Comparison of ENCODE assay signal across 8 cellular contexts in the genomic region with DNA sequence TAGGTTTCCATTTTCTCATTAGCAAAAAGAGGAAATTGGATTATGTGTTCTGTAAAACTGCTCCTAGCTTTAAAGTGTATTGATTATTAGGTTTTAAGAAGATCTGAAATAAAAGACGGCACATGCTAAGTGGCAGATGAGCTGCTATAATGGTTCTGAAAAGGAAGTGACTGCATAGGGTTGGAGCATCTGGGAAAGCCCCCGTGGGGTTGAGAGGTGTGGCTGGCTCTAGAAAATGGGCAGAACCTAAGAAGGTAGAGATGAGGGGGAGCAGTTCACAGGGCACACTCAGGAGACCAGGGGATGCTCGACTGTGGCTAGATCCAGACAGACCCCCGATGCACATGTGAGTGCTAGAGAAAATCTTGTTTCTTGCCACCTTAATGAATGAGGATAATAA. TPM values are rescaled to one million over a fixed set of nuclear protein-coding genes. Genes with fewer than 3 reads are reported as not detected.
DNase-seq lines count a peak whose midpoint lies in the region; ATAC-seq and TF ChIP-seq lines count a peak whose summit lies in the region.

No MANE protein-coding gene starts in this region.

- H3K9me2 ChIP-seq in SU-DHL-6 (replicated peaks; ENCODE audit: insufficient read depth, low read length) = no peaks in the 10 kb centered on the region

- H3K27ac ChIP-seq in SU-DHL-6 (ENCODE audit: low read depth, low read length) = peak overlapping the region; percentile 97

- ATAC-seq in GM18502 (IDR thresholded peaks at IDR 0.05; ENCODE audit: poor library complexity, unreplicated experiment) (peak; percentile 78), GM21825 (IDR thresholded peaks at IDR 0.05; ENCODE audit: unreplicated experiment) (peak; percentile 70), naive B cell (ENCODE audit: low read depth in 2 of 2) (peak; percentile 83 to 85)

- H3F3A ChIP-seq in SU-DHL-6 (ENCODE audit: insufficient read depth) = peaks cover 35% of the 10 kb centered on the region

- peaks cover 5 to 12% (median 9%) of the 10 kb centered on the region in 7 donors for H3K9me3 Mint-ChIP-seq in naive B cell

- peaks cover 16 to 20% of the 10 kb centered on the region in 2 donors for H3K36me3 Mint-ChIP-seq in naive B cell

- no peaks in the 10 kb centered on the region for H4K20me1 ChIP-seq in SU-DHL-6 (ENCODE audit: low read depth, low read length)

- H3K4me2 ChIP-seq in SU-DHL-6 (ENCODE audit: low read depth, low read length, poor library complexity, severe bottlenecking) = peak overlapping the region; percentile 90

- peak overlapping the region; percentile 73 for H3K9ac ChIP-seq in SU-DHL-6 (ENCODE audit: low read length)

- peak overlapping the region; percentile 64 for H3K4me3 ChIP-seq in SU-DHL-6 (ENCODE audit: insufficient read depth, low read length, poor library complexity, severe bottlenecking)

- H3K9me3 ChIP-seq in SU-DHL-6 (ENCODE audit: insufficient read depth, low read length) = no peaks in the 10 kb centered on the region

- H3K4me1 Mint-ChIP-seq in naive B cell = peaks cover 58 to 80% (median 62%) of the 10 kb centered on the region in 3 donors

- no peak for TF ChIP-seq CTCF in SU-DHL-6 (IDR thresholded peaks at IDR 0.05; ENCODE audit: insufficient read depth, low read length, poor library complexity, severe bottlenecking)

- H3K27me3 ChIP-seq in SU-DHL-6 (ENCODE audit: low read length) = no peaks in the 10 kb centered on the region

- H3K79me2 ChIP-seq in SU-DHL-6 (ENCODE audit: insufficient read depth, low read length) = peaks cover 65% of the 10 kb centered on the region

- no peak overlapping the region for H2AFZ ChIP-seq in SU-DHL-6 (ENCODE audit: low read depth, low read length, severe bottlenecking)

- DNase-seq in naive B cell (peak; percentile 65), NCI-H1930 (lab: John Stamatoyannopoulos, UW) (no peak), NCI-H69 (lab: John Stamatoyannopoulos, UW) (no peak), middle frontal gyrus (ENCODE audit: extremely low spot score, low spot score) (no peak), GOT3 (lab: John Stamatoyannopoulos, UW) (no peak)

- H3K27me3 Mint-ChIP-seq in naive B cell = no peaks in the 10 kb centered on the region

- H3K36me3 ChIP-seq in SU-DHL-6 (ENCODE audit: low read length) = peaks cover 18% of the 10 kb centered on the region; the same call in 1 of the 2 replicates

- peak overlapping the region; percentile 81 to 93 (median 88) for H3K4me3 Mint-ChIP-seq in naive B cell

- H3K27ac Mint-ChIP-seq in naive B cell = peak overlapping the region; percentile 96 to 97 (median 96)

RNA-seq across cellular contexts. Expression of gene IFNG-AS1, which starts 1.9 kb away (rescaled TPM):
- polyA plus RNA-seq in naive B cell (ENCODE audit: low read depth in 6 of 6) = 10 to 100 TPM in 4 of 6 donors, 1 to 10 TPM in 2; 7.0 to 22.1 (median 12.0) TPM
